Comparison of ENCODE assay signal across 1 cellular context in the genomic region with DNA sequence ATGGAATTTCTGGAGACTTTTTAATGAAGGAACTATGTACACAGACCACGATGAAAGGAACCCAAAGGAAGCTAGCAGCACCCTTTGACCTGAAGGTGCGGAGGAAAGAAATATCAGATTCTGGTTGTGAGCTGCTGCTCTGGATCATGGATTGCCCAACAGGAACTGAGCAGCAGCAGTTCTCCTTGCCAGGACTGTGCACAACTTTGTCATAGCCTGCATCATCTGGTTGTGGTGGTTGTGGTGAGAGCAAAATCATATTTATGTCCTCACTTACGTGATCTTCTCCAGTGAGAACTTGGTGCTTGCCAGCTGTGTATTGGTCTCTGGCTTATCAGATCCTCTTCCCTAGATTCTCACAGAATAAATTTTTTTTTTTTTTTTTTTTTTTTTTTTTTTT.
TF ChIP-seq lines count a peak whose summit lies in the region.

No MANE protein-coding gene starts in this region.

TF ChIP-seq in H1, 55 proteins besides CTCF, POLR2A, EP300 and RAD21 (continued from another document):
- TF ChIP-seq GTF2F1 (IDR thresholded peaks at IDR 0.05; ENCODE audit: borderline replicate concordance, low read depth, low read length), result no peak
- TF ChIP-seq BACH1 (IDR thresholded peaks at IDR 0.05; ENCODE audit: low read length), result no peak
- TF ChIP-seq SAP30 (IDR thresholded peaks at IDR 0.05; ENCODE audit: insufficient read depth, insufficient replicate concordance, low read length), result no peak
TF ChIP-seq in H1: peak in this region for 0.
